ENCODE assay signal across 1 cellular context in genomic region chr6:44006872-44007303, GRCh38.
TF ChIP-seq lines count a peak whose summit lies in the region.

No MANE protein-coding gene starts in this region.

TF ChIP-seq in A549, 52 proteins besides CTCF, POLR2A, EP300 and RAD21 (continued from another document):
- TF ChIP-seq ZFP36 (IDR thresholded peaks at IDR 0.05; ENCODE audit: borderline replicate concordance, partially characterized antibody) (no peak), RCOR1 (IDR thresholded peaks at IDR 0.05; ENCODE audit: low read depth, low read length) (no peak)
TF ChIP-seq in A549: peak in this region for 0.
